In the genomic region with DNA sequence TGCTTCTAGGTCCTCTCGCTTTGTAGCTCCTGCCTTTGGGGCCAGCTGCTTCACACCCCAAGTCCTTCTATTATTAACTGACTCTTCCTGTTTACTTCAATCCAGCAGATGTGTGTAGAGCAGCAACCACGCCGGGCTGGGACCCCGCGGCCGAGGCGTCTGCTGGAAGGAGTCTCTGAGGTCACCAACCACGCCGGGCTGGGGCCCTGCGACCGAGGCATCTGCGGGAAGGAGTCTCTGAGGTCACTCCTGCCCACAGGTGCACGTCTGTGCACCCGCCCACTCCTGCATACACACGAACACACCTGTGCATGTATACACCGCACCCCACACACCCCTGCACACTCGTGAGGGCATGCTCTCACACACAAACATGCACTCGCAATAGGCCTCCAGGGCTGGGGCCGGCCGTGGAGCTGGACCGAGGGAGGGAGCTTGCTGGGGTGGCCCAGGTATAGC, we compare ENCODE assay signal across 13 cellular contexts. TPM values are rescaled to one million over a fixed set of nuclear protein-coding genes. Genes with fewer than 3 reads are reported as not detected.
DNase-seq lines count a peak whose midpoint lies in the region; ATAC-seq and TF ChIP-seq lines count a peak whose summit lies in the region.
"Had no signal": no experiment of that assay in that cellular context is flagged by ENCODE, and none has a peak within 500 bp of the region (broad histone marks: within the 10 kb centered on the region; RNA-seq: fewer than 3 reads in every experiment).

No MANE protein-coding gene starts in this region.

- H3K4me2 ChIP-seq in KMS-11: peak overlapping the region; percentile 90

- H3K79me2 ChIP-seq in KMS-11 (ENCODE audit: insufficient read depth, low read depth): no peaks in the 10 kb centered on the region

- no peak overlapping the region for H3K4me3 Mint-ChIP-seq in immature natural killer cell
- H3K4me3 Mint-ChIP-seq in activated naive CD8-positive, alpha-beta T cell treated with anti-CD3 and anti-CD28 coated beads, Interleukin-2, amount 50 U/mL, for 24 hours: no peak overlapping the region
- H3K4me3 Mint-ChIP-seq: H9 had no signal

- peak overlapping the region; percentile 91 for H3K27ac ChIP-seq in KMS-11
- H3K27ac ChIP-seq in A673 (ENCODE audit: low read depth, low read length, poor library complexity, severe bottlenecking): no peak overlapping the region
- H3K27ac ChIP-seq: coronary artery, stomach had no signal

- no peaks in the 10 kb centered on the region for H3K9me3 ChIP-seq in A673 (ENCODE audit: low read depth, low read length, poor library complexity, severe bottlenecking)
- H3K9me3 ChIP-seq: stomach had no signal

- H3K4me1 ChIP-seq in KMS-11 (ENCODE audit: low read depth, poor library complexity, severe bottlenecking): peaks cover 75% of the 10 kb centered on the region
- H3K4me1 ChIP-seq in A673 (ENCODE audit: insufficient read depth, low read length, poor library complexity, severe bottlenecking): peaks cover 17% of the 10 kb centered on the region

- H3K9me3 Mint-ChIP-seq in immature natural killer cell: no peaks in the 10 kb centered on the region
- no peaks in the 10 kb centered on the region for H3K9me3 Mint-ChIP-seq in activated naive CD8-positive, alpha-beta T cell treated with anti-CD3 and anti-CD28 coated beads, Interleukin-2, amount 50 U/mL, for 24 hours
- H3K9me3 Mint-ChIP-seq: H9 had no signal

- no peaks in the 10 kb centered on the region for H4K20me1 ChIP-seq in KMS-11 (ENCODE audit: insufficient read depth)

- peak overlapping the region; percentile 71 for H2AFZ ChIP-seq in KMS-11 (ENCODE audit: low read depth)

- DNase-seq in GM06990 (ENCODE audit: extremely low read depth, insufficient read length) (peak; percentile 66), immature natural killer cell (peak in 1 of 3 donors; percentile 28), A673 (ENCODE audit: low spot score) (no peak), NCI-H2171 treated with DMSO at 0.1 percent for 48 hours (lab: John Stamatoyannopoulos, UW) (no peak)
- no peak for DNase-seq in stimulated activated CD4-positive, alpha-beta T cell treated with anti-CD3 and anti-CD28 coated beads, Interleukin-2, amount 100 ng/mL, for 24 hours
- DNase-seq in activated naive CD8-positive, alpha-beta T cell treated with anti-CD3 and anti-CD28 coated beads, Interleukin-2, amount 50 U/mL, for 24 hours: no peak

- TF ChIP-seq CTCF in GM06990 (IDR thresholded peaks at IDR 0.05; ENCODE audit: insufficient read depth, low read length, poor library complexity, severe bottlenecking): no peak
- TF ChIP-seq CTCF in KMS-11 (conservative IDR thresholded peaks at IDR 0.05; ENCODE audit: low read depth, low read length): no peak
- TF ChIP-seq CTCF in A673 (conservative IDR thresholded peaks at IDR 0.05; ENCODE audit: low read depth, low read length): no peak

- H3K27me3 Mint-ChIP-seq in immature natural killer cell (ENCODE audit: low read depth in 3 of 3): peaks cover 2 to 6% (median 4%) of the 10 kb centered on the region in 3 donors
- H3K27me3 Mint-ChIP-seq in activated naive CD8-positive, alpha-beta T cell treated with anti-CD3 and anti-CD28 coated beads, Interleukin-2, amount 50 U/mL, for 24 hours: peaks cover 25% of the 10 kb centered on the region

- no peaks in the 10 kb centered on the region for H3K36me3 Mint-ChIP-seq in immature natural killer cell
- no peaks in the 10 kb centered on the region for H3K36me3 Mint-ChIP-seq in activated naive CD8-positive, alpha-beta T cell treated with anti-CD3 and anti-CD28 coated beads, Interleukin-2, amount 50 U/mL, for 24 hours (ENCODE audit: low read depth)

- POLR2A ChIA-PET in A673 (lab: Charles Lee; ENCODE audit: low non-redundant PET): interaction anchor here (0.6 kb wide), 1 partner anchor 78 kb away, joined by 5 read pairs; a partner anchor contains a TSS

- H3K27ac Mint-ChIP-seq in immature natural killer cell: peak overlapping the region in 4 of 6 donors; percentile 22 to 48 (median 37)
- no peak overlapping the region for H3K27ac Mint-ChIP-seq in activated naive CD8-positive, alpha-beta T cell treated with anti-CD3 and anti-CD28 coated beads, Interleukin-2, amount 50 U/mL, for 24 hours

- peaks cover 5 to 10% of the 10 kb centered on the region in 2 donors for H3K4me1 Mint-ChIP-seq in immature natural killer cell
- H3K4me1 Mint-ChIP-seq in activated naive CD8-positive, alpha-beta T cell treated with anti-CD3 and anti-CD28 coated beads, Interleukin-2, amount 50 U/mL, for 24 hours: peaks cover 7% of the 10 kb centered on the region

- intact Hi-C loops in A673 (cut with micrococcal nuclease; ENCODE audit: unreplicated experiment): loop anchor here (5.0 kb wide), 1 partner anchor 416 kb away; no protein-coding TSS in a partner anchor

- H3K27me3 ChIP-seq in GM06990 (replicated peaks; ENCODE audit: control insufficient read depth, insufficient read depth, low read length) (no peaks in the 10 kb centered on the region; the same call in 1 of the 2 replicates), KMS-11 (ENCODE audit: insufficient read depth, low read depth) (no peaks in the 10 kb centered on the region), A673 (replicated peaks; ENCODE audit: insufficient read depth, low read depth, low read length, poor library complexity) (no peaks in the 10 kb centered on the region)

- CTCF ChIA-PET in A673 (lab: Charles Lee): no interaction called here

- H3K36me3 ChIP-seq in GM06990 (ENCODE audit: control insufficient read depth, insufficient read depth, low read length) (no peaks in the 10 kb centered on the region), KMS-11 (ENCODE audit: insufficient read depth) (no peaks in the 10 kb centered on the region), A673 (ENCODE audit: insufficient read depth, low read length, poor library complexity, severe bottlenecking) (no peaks in the 10 kb centered on the region)
- H3K36me3 ChIP-seq: stomach had no signal

- peak overlapping the region; percentile 58; the same call in 1 of the 2 replicates for H3K9ac ChIP-seq in KMS-11

- peak; percentile 54 for ATAC-seq in GM21447 (IDR thresholded peaks at IDR 0.05; ENCODE audit: unreplicated experiment)
- ATAC-seq in activated naive CD8-positive, alpha-beta T cell treated with anti-CD3 and anti-CD28 coated beads, Interleukin-2, amount 50 U/mL, for 24 hours: no peak

- no TSS peak for BruUV-seq in A673 (replicated peaks; lab: Mats Ljungman, UMichigan)

- H3K4me3 ChIP-seq in GM06990 (replicated peaks; ENCODE audit: low read depth, low read length) (no peak overlapping the region), KMS-11 (IDR thresholded peaks at IDR 0.05; ENCODE audit: insufficient read depth, low read depth, low read length) (no peak overlapping the region), A673 (ENCODE audit: low read depth, low read length, poor library complexity, severe bottlenecking) (no peak overlapping the region)
- H3K4me3 ChIP-seq: coronary artery, stomach had no signal

RNA-seq across cellular contexts. Expression of a gene that starts 7.8 kb away (rescaled TPM):
- polyA plus RNA-seq in immature natural killer cell: not detected
- 0.39 and 1.2 TPM in 2 replicates for total RNA-seq in A673 (2021)
- total RNA-seq: pulmonary artery endothelial cell, stomach had no signal
- polyA plus RNA-seq: stomach had no signal

RNA-seq across cellular contexts. Expression of a gene that starts 17.7 kb away (rescaled TPM):
- 1 to 10 TPM in 2 of 3 donors, not detected in 1; 2.7 to 3.6 TPM for polyA plus RNA-seq in immature natural killer cell
- 1.4 and 2.8 TPM in 2 replicates for total RNA-seq in A673 (2021)

RNA-seq across cellular contexts. Expression of a gene that starts 20.3 kb away (rescaled TPM):
- polyA plus RNA-seq in immature natural killer cell: not detected
- 0.52 and 0.58 TPM in 2 replicates for total RNA-seq in A673 (2021)
- total RNA-seq: G401, pulmonary artery endothelial cell, stomach had no signal
- polyA plus RNA-seq: stomach had no signal

RNA-seq across cellular contexts. Expression of a gene that starts 33.9 kb away (rescaled TPM):
- polyA plus RNA-seq in immature natural killer cell: 100 to 1,000 TPM; 278 to 589 (median 370) TPM
- not detected in 2 replicates for total RNA-seq in A673 (2021)
- total RNA-seq: pulmonary artery endothelial cell had no signal
